7 cellular contexts compared by ENCODE assay signal in genomic region chr10:28896791-28897409, GRCh38.
DNase-seq lines count a peak whose midpoint lies in the region; ATAC-seq, FAIRE-seq and TF ChIP-seq lines count a peak whose summit lies in the region.
"Not testable (repeated sequence)": the region's sequence is repeated elsewhere in the genome, so short reads cannot be mapped to it uniquely, and the experiment has no call there.

No MANE protein-coding gene starts in this region.

- H3K4me1 Mint-ChIP-seq in astrocyte (ENCODE audit: low read depth, unreplicated experiment) = not testable (repeated sequence)
- peaks cover 19% of the 10 kb centered on the region for H3K4me1 Mint-ChIP-seq in neural progenitor cell

- FAIRE-seq in astrocyte (lab: Jason Lieb, UNC) = not testable (repeated sequence)

- H3K4me2 ChIP-seq in BLaER1 = peak overlapping the region; percentile 56
- H3K4me2 ChIP-seq in astrocyte (ENCODE audit: low read length) = not testable (repeated sequence)
- peak overlapping the region; percentile 40 for H3K4me2 ChIP-seq in neural progenitor cell

- not testable (repeated sequence) for H3K9ac ChIP-seq in BLaER1; astrocyte (ENCODE audit: low read length); neural progenitor cell

- not testable (repeated sequence) for H3K27me3 Mint-ChIP-seq in astrocyte (ENCODE audit: low read depth, unreplicated experiment)
- peaks cover 14% of the 10 kb centered on the region for H3K27me3 Mint-ChIP-seq in neural progenitor cell (ENCODE audit: insufficient read depth, low read depth)

- not testable (repeated sequence) for H3K36me3 Mint-ChIP-seq in astrocyte (ENCODE audit: low read depth, unreplicated experiment); neural progenitor cell

- intact Hi-C loops in dorsolateral prefrontal cortex (cut with DNase I); left ventricle myocardium inferior (cut with micrococcal nuclease): not testable (repeated sequence)
- intact Hi-C loops in Right ventricle myocardium superior (cut with DNase I) = loop anchor here (10.0 kb wide), 1 partner anchor 212 kb away; no protein-coding TSS in a partner anchor

- ATAC-seq in Right ventricle myocardium superior (ENCODE audit: poor library complexity) = peak; percentile 40

- H3K4me1 ChIP-seq in BLaER1 (peaks cover 19% of the 10 kb centered on the region), left ventricle myocardium inferior (peaks cover 12% of the 10 kb centered on the region), neural progenitor cell (peaks cover 13% of the 10 kb centered on the region)
- H3K4me1 ChIP-seq in astrocyte (ENCODE audit: insufficient read depth, low read length) = not testable (repeated sequence)

- not testable (repeated sequence) for H3K27ac ChIP-seq in BLaER1; astrocyte (ENCODE audit: low read depth, low read length)
- peak overlapping the region in 30 of 59 donors; percentile 2 to 82 (median 61) for H3K27ac ChIP-seq in dorsolateral prefrontal cortex
- H3K27ac ChIP-seq in left ventricle myocardium inferior (replicated peaks) = peak overlapping the region; percentile 83
- H3K27ac ChIP-seq in layer of hippocampus (ENCODE audit: low read depth, low read length) = peak overlapping the region; percentile 49
- H3K27ac ChIP-seq in neural progenitor cell = peak overlapping the region; percentile 59

- TF ChIP-seq CTCF in astrocyte (IDR thresholded peaks at IDR 0.05; ENCODE audit: insufficient read depth, low read depth, low read length); dorsolateral prefrontal cortex (IDR thresholded peaks at IDR 0.05 in 54 of 56, conservative IDR thresholded peaks at IDR 0.05 in 2 of 56; ENCODE audit: low read depth in 1 of 56, partially characterized antibody in 56 of 56); left ventricle myocardium inferior (IDR thresholded peaks at IDR 0.05; ENCODE audit: borderline replicate concordance); neural progenitor cell (IDR thresholded peaks at IDR 0.05): not testable (repeated sequence)

- H3K79me2 ChIP-seq in astrocyte (ENCODE audit: insufficient read depth, low read length); neural progenitor cell (ENCODE audit: low read depth): not testable (repeated sequence)

- H3K4me3 Mint-ChIP-seq in astrocyte (ENCODE audit: unreplicated experiment) = not testable (repeated sequence)
- H3K4me3 Mint-ChIP-seq in neural progenitor cell = peak overlapping the region; percentile 4

- H3K9me3 ChIP-seq in BLaER1 = peaks cover 17% of the 10 kb centered on the region
- not testable (repeated sequence) for H3K9me3 ChIP-seq in astrocyte (ENCODE audit: insufficient read depth, low read depth, low read length); left ventricle myocardium inferior (replicated peaks); neural progenitor cell (ENCODE audit: low read depth)

- peaks cover 13% of the 10 kb centered on the region for H3F3A ChIP-seq in neural progenitor cell (ENCODE audit: low read depth)

- not testable (repeated sequence) for H3K4me3 ChIP-seq in BLaER1; astrocyte (ENCODE audit: insufficient read depth, low read depth, low read length); neural progenitor cell
- H3K4me3 ChIP-seq in dorsolateral prefrontal cortex (peak overlapping the region in 19 of 59 donors; percentile 1 to 49 (median 37)), left ventricle myocardium inferior (peak overlapping the region; percentile 33)

- H4K20me1 ChIP-seq in BLaER1; astrocyte (ENCODE audit: insufficient read depth, low read length); neural progenitor cell (ENCODE audit: low read depth): not testable (repeated sequence)

- H2AFZ ChIP-seq in astrocyte (ENCODE audit: low read depth, low read length) = peak overlapping the region; percentile 82
- not testable (repeated sequence) for H2AFZ ChIP-seq in neural progenitor cell (replicated peaks)

- not testable (repeated sequence) for H3K27ac Mint-ChIP-seq in astrocyte (ENCODE audit: unreplicated experiment)
- H3K27ac Mint-ChIP-seq in neural progenitor cell = peak overlapping the region; percentile 1

- not testable (repeated sequence) for H3K9me3 Mint-ChIP-seq in astrocyte (ENCODE audit: unreplicated experiment); neural progenitor cell

- not testable (repeated sequence) for H3K27me3 ChIP-seq in BLaER1; astrocyte (ENCODE audit: insufficient read depth, low read length); dorsolateral prefrontal cortex; left ventricle myocardium inferior (ENCODE audit: low read depth); layer of hippocampus (ENCODE audit: control insufficient read depth, insufficient read depth, low read length); neural progenitor cell

- not testable (repeated sequence) for H3K36me3 ChIP-seq in BLaER1; astrocyte (ENCODE audit: insufficient read depth, low read length); left ventricle myocardium inferior; neural progenitor cell

- DNase-seq in astrocyte (ENCODE audit: low read depth); left ventricle myocardium inferior; neural progenitor cell (ENCODE audit: low spot score): not testable (repeated sequence)
- DNase-seq in dorsolateral prefrontal cortex = peak in 1 of 10 donors; percentile 43
- peak; percentile 56 for DNase-seq in Right ventricle myocardium superior
